15 cellular contexts compared by ENCODE assay signal in the genomic region with DNA sequence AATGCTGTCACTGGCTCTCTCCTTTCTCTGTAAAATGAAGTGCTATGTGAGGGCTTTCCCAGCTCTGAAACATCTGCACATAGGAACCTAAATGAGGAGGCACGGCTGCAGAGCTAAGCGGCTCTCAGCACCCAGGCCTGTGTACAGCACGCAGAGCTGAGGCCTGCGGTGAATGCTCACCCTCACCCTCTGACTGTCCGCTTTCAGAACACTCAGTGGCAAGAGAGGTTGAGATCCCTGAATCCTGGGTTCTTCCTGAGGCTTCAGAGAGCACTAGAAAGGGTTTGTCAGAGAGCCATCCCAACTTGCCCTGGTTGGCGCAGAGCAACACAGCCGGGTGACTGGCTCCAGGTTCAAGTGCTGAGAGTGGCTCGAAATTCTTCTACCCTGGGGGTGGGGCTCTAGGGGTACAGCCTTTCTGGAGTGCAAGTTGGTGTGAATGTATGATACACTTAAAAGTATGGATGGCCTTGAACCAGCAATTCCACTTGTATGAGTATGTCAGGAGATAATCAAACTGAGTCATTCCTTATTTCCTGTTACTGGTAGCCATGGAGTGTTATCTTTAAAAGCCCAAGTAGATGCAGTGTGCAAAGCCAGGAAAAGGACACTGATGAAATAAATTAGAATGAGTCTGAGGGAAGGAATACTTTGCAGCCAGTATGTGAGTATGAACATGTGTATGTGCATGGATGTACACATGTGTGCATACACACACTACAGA. TPM values are rescaled to one million over a fixed set of nuclear protein-coding genes. Genes with fewer than 3 reads are reported as not detected.
DNase-seq lines count a peak whose midpoint lies in the region; ATAC-seq, FAIRE-seq and TF ChIP-seq lines count a peak whose summit lies in the region.
"Had no signal": no experiment of that assay in that cellular context is flagged by ENCODE, and none has a peak within 500 bp of the region (broad histone marks: within the 10 kb centered on the region; RNA-seq: fewer than 3 reads in every experiment).

No MANE protein-coding gene starts in this region.

- H3K4me3 ChIP-seq in epithelial cell of esophagus (ENCODE audit: low read length): no peak overlapping the region
- H3K4me3 ChIP-seq: right lobe of liver had no signal

- ATAC-seq in HG03521 (IDR thresholded peaks at IDR 0.05; ENCODE audit: unreplicated experiment): no peak

- no peak for TF ChIP-seq CTCF in epithelial cell of esophagus (IDR thresholded peaks at IDR 0.05; ENCODE audit: insufficient read depth, low read depth, low read length, missing control alignments)

- FAIRE-seq in RCC 7860 (lab: Jason Lieb, UNC): peak; percentile 54

- DNase-seq in GM04503 (ENCODE audit: low read depth) (peak; percentile 66), RCC 7860 (ENCODE audit: low spot score) (peak; percentile 86), epithelial cell of esophagus (ENCODE audit: low read depth) (peak; percentile 70), pulmonary artery endothelial cell (ENCODE audit: low read depth, low spot score) (peak; percentile 64), NCI-H1105 (lab: John Stamatoyannopoulos, UW) (no peak), medulla oblongata (ENCODE audit: extremely low spot score) (no peak)
- no peak for DNase-seq in activated CD4-positive, alpha-beta T cell treated with anti-CD3 and anti-CD28 coated beads, Interleukin-2, amount 50 U/mL, for 4 hours
- DNase-seq: activated CD4-positive, CD25-positive, alpha-beta regulatory T cell; activated T-cell treated with anti-CD3 and anti-CD28 coated beads, Interleukin-2, amount 50 U/mL, for 1 hour; anterior cingulate cortex; DMS 273 treated with DMSO at 0.1 percent for 48 hours; NCI-H1048; right lobe of liver had no signal

RNA-seq across cellular contexts. Expression of a gene that starts 1.7 kb away (rescaled TPM):
- not detected in 2 replicates for total RNA-seq in pulmonary artery endothelial cell
- total RNA-seq: temporal lobe had no signal

RNA-seq across cellular contexts. Expression of a gene that starts 13.7 kb away (rescaled TPM):
- total RNA-seq in pulmonary artery endothelial cell: 0.26 and 2.1 TPM in 2 replicates

RNA-seq across cellular contexts. Expression of a gene that starts 46.5 kb away (rescaled TPM):
- total RNA-seq in pulmonary artery endothelial cell: 10.2 and 15.5 TPM in 2 replicates

Comparison
In these comparisons a context has a peak if more than half of its experiments do, and no peak if none do; other contexts are left out.
1. DNase-seq: peak in GM04503 (single experiment), RCC 7860 (single experiment), epithelial cell of esophagus (single experiment) and pulmonary artery endothelial cell (single experiment); none in NCI-H1105 (single experiment), medulla oblongata (single experiment) and activated CD4-positive, alpha-beta T cell treated with anti-CD3 and anti-CD28 coated beads, Interleukin-2, amount 50 U/mL, for 4 hours (0 of 2).